In the genomic region with DNA sequence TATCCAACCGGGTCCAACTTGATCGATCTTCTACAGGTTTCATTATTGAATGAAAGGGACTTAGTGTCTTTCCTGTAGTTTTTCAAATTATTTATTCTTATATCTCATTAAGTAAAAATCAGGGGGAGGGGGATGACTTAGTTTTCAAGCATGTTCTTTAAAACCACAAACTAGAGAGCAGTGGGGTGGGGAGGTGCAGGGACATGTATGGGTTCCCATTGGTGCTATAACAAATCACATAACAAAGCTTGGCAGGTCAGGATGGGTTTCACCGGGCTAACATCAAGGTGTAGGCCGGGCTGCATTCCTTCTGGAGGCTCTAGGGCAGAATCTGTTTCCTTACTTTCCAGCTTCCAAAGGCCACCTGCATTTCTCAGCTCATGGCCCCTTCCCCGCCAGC, we compare ENCODE assay signal across 13 cellular contexts. TPM values are rescaled to one million over a fixed set of nuclear protein-coding genes. Genes with fewer than 3 reads are reported as not detected.
DNase-seq lines count a peak whose midpoint lies in the region; ATAC-seq and TF ChIP-seq lines count a peak whose summit lies in the region.
"Had no signal": no experiment of that assay in that cellular context is flagged by ENCODE, and none has a peak within 500 bp of the region (broad histone marks: within the 10 kb centered on the region; RNA-seq: fewer than 3 reads in every experiment).

No MANE protein-coding gene starts in this region.

- no peaks in the 10 kb centered on the region for H3K79me1 ChIP-seq in mesenchymal stem cell (replicated peaks; ENCODE audit: low read length, poor library complexity, severe bottlenecking)

- H4K91ac ChIP-seq in mesenchymal stem cell (ENCODE audit: low read length) = no peak overlapping the region

- H3K27me3 ChIP-seq in mesenchymal stem cell (ENCODE audit: control insufficient read depth in 1 of 2, insufficient read depth in 1 of 2, low read length in 2 of 2) = no peaks in the 10 kb centered on the region
- no peaks in the 10 kb centered on the region for H3K27me3 ChIP-seq in tibial nerve
- H3K27me3 ChIP-seq: upper lobe of left lung had no signal

- 96% methylated on average over 3 of the region's 5 CpGs for whole genome bisulfite sequencing in mesenchymal stem cell
- WGBS in tibial nerve, 2 donors = 91 to 92% methylated on average over 5 of the region's 5 CpGs

- H3K23ac ChIP-seq in mesenchymal stem cell (ENCODE audit: low read length in 2 of 2) = no peak overlapping the region

- no peak for TF ChIP-seq EP300 in tibial nerve (IDR thresholded peaks at IDR 0.05)

- no peak overlapping the region for H3K4me2 ChIP-seq in mesenchymal stem cell (ENCODE audit: low read length, poor library complexity, severe bottlenecking)

- H3K4me3 ChIP-seq in mesenchymal stem cell (ENCODE audit: insufficient read depth in 1 of 2, low read depth in 1 of 2, low read length in 2 of 2) (no peak overlapping the region), tibial nerve (no peak overlapping the region)
- H3K4me3 ChIP-seq: upper lobe of left lung had no signal

- H3K27ac ChIP-seq in mesenchymal stem cell (ENCODE audit: low read length, poor library complexity, severe bottlenecking) = peak overlapping the region; percentile 33
- peak overlapping the region; percentile 76 to 90 (median 86) for H3K27ac ChIP-seq in tibial nerve

- peak overlapping the region; percentile 58 for H3K9ac ChIP-seq in mesenchymal stem cell (ENCODE audit: low read length)

- peaks cover 42% of the 10 kb centered on the region for H3K4me1 ChIP-seq in mesenchymal stem cell (ENCODE audit: control insufficient read depth, insufficient read depth, low read depth, low read length)
- peaks cover 0 to 49% (median 29%) of the 10 kb centered on the region in 4 donors for H3K4me1 ChIP-seq in tibial nerve

- peak overlapping the region; percentile 35 for H2BK5ac ChIP-seq in mesenchymal stem cell (ENCODE audit: low read depth, low read length, poor library complexity, severe bottlenecking)

- no peak for DNase-seq in activated naive CD8-positive, alpha-beta T cell treated with anti-CD3 and anti-CD28 coated beads, Interleukin-2, amount 10 ng/mL, durations not matched to agents 7 days and 5 days
- no peak for DNase-seq in activated naive CD8-positive, alpha-beta T cell treated with anti-CD3 and anti-CD28 coated beads for 36 hours
- no peak for DNase-seq in T-cell
- no peak for DNase-seq in mesenchymal stem cell
- DNase-seq in tibial nerve (ENCODE audit: low spot score in 2 of 2) = no peak
- DNase-seq in activated CD8-positive, alpha-beta memory T cell treated with anti-CD3 and anti-CD28 coated beads, Interleukin-2, amount 10 ng/mL, durations not matched to agents 7 days and 5 days = no peak
- DNase-seq in NCI-H2081 (lab: John Stamatoyannopoulos, UW) = no peak
- DNase-seq: activated CD8-positive, alpha-beta memory T cell treated with anti-CD3 and anti-CD28 coated beads for 24 hours; NCI-H1694 treated with DMSO at 0.1 percent for 48 hours; NCI-H774; small intestine; upper lobe of left lung had no signal

- no peaks in the 10 kb centered on the region for H3K36me3 Mint-ChIP-seq in activated naive CD8-positive, alpha-beta T cell treated with anti-CD3 and anti-CD28 coated beads, Interleukin-2, amount 10 ng/mL, durations not matched to agents 7 days and 5 days
- no peaks in the 10 kb centered on the region for H3K36me3 Mint-ChIP-seq in activated naive CD8-positive, alpha-beta T cell treated with anti-CD3 and anti-CD28 coated beads for 36 hours
- no peaks in the 10 kb centered on the region for H3K36me3 Mint-ChIP-seq in T-cell
- no peaks in the 10 kb centered on the region for H3K36me3 Mint-ChIP-seq in activated CD8-positive, alpha-beta memory T cell treated with anti-CD3 and anti-CD28 coated beads, Interleukin-2, amount 10 ng/mL, durations not matched to agents 7 days and 5 days

- no peak overlapping the region for H2BK15ac ChIP-seq in mesenchymal stem cell (ENCODE audit: low read depth, poor library complexity, severe bottlenecking)

- peaks cover 43% of the 10 kb centered on the region for H3K4me1 Mint-ChIP-seq in activated naive CD8-positive, alpha-beta T cell treated with anti-CD3 and anti-CD28 coated beads, Interleukin-2, amount 10 ng/mL, durations not matched to agents 7 days and 5 days
- peaks cover 56% of the 10 kb centered on the region for H3K4me1 Mint-ChIP-seq in activated naive CD8-positive, alpha-beta T cell treated with anti-CD3 and anti-CD28 coated beads for 36 hours
- H3K4me1 Mint-ChIP-seq in T-cell = peaks cover 49 to 58% (median 57%) of the 10 kb centered on the region in 3 donors
- H3K4me1 Mint-ChIP-seq in activated CD8-positive, alpha-beta memory T cell treated with anti-CD3 and anti-CD28 coated beads, Interleukin-2, amount 10 ng/mL, durations not matched to agents 7 days and 5 days = peaks cover 56% of the 10 kb centered on the region

- H3K18ac ChIP-seq in mesenchymal stem cell (ENCODE audit: low read depth in 1 of 2, low read length in 2 of 2) = peak overlapping the region in 1 of 2 experiments; percentile 61

- no peaks in the 10 kb centered on the region for H3K36me3 ChIP-seq in mesenchymal stem cell (ENCODE audit: control insufficient read depth in 1 of 2, insufficient read depth in 2 of 2, low read depth in 1 of 2, low read length in 2 of 2)
- no peaks in the 10 kb centered on the region for H3K36me3 ChIP-seq in tibial nerve
- H3K36me3 ChIP-seq: upper lobe of left lung had no signal

- H4K8ac ChIP-seq in mesenchymal stem cell (ENCODE audit: low read length) = no peak overlapping the region

- H2AK5ac ChIP-seq in mesenchymal stem cell (ENCODE audit: low read length, severe bottlenecking) = peak overlapping the region; percentile 82

- ATAC-seq in activated naive CD8-positive, alpha-beta T cell treated with anti-CD3 and anti-CD28 coated beads, Interleukin-2, amount 10 ng/mL, durations not matched to agents 7 days and 5 days (ENCODE audit: low read depth) = no peak
- ATAC-seq in T-cell (replicated peaks in 1 of 4) (no peak), HG03025 (IDR thresholded peaks at IDR 0.05; ENCODE audit: low FRiP score, unreplicated experiment) (no peak)
- ATAC-seq in activated CD8-positive, alpha-beta memory T cell treated with anti-CD3 and anti-CD28 coated beads, Interleukin-2, amount 10 ng/mL, durations not matched to agents 7 days and 5 days = no peak

- no peak overlapping the region for H2BK120ac ChIP-seq in mesenchymal stem cell (ENCODE audit: low read depth, low read length)

- H3K9me3 Mint-ChIP-seq in activated naive CD8-positive, alpha-beta T cell treated with anti-CD3 and anti-CD28 coated beads, Interleukin-2, amount 10 ng/mL, durations not matched to agents 7 days and 5 days = no peaks in the 10 kb centered on the region
- no peaks in the 10 kb centered on the region for H3K9me3 Mint-ChIP-seq in activated naive CD8-positive, alpha-beta T cell treated with anti-CD3 and anti-CD28 coated beads for 36 hours
- no peaks in the 10 kb centered on the region for H3K9me3 Mint-ChIP-seq in T-cell
- no peaks in the 10 kb centered on the region for H3K9me3 Mint-ChIP-seq in activated CD8-positive, alpha-beta memory T cell treated with anti-CD3 and anti-CD28 coated beads, Interleukin-2, amount 10 ng/mL, durations not matched to agents 7 days and 5 days (ENCODE audit: low read depth)

- no peak overlapping the region for H3K14ac ChIP-seq in mesenchymal stem cell (ENCODE audit: low read length in 2 of 2)

- no peak for TF ChIP-seq CTCF in tibial nerve (IDR thresholded peaks at IDR 0.05)

- POLR2A ChIA-PET in activated naive CD8-positive, alpha-beta T cell treated with anti-CD3 and anti-CD28 coated beads, Interleukin-2, amount 10 ng/mL, durations not matched to agents 7 days and 5 days (lab: Charles Lee) = interaction anchor here (1.6 to 6.0 kb wide), 3 partner anchors 32 to 39 kb away, joined by 6 to 49 read pairs (median 6); a partner anchor contains a TSS
- POLR2A ChIA-PET in T-cell (lab: Charles Lee) = interaction anchor here in 1 of 2 donors (0.5 kb wide), 1 partner anchor 602 kb away, joined by 4 read pairs; no protein-coding TSS in a partner anchor

- H3K4me3 Mint-ChIP-seq in activated naive CD8-positive, alpha-beta T cell treated with anti-CD3 and anti-CD28 coated beads, Interleukin-2, amount 10 ng/mL, durations not matched to agents 7 days and 5 days = no peak overlapping the region
- no peak overlapping the region for H3K4me3 Mint-ChIP-seq in activated naive CD8-positive, alpha-beta T cell treated with anti-CD3 and anti-CD28 coated beads for 36 hours
- no peak overlapping the region for H3K4me3 Mint-ChIP-seq in T-cell
- H3K4me3 Mint-ChIP-seq in activated CD8-positive, alpha-beta memory T cell treated with anti-CD3 and anti-CD28 coated beads, Interleukin-2, amount 10 ng/mL, durations not matched to agents 7 days and 5 days = no peak overlapping the region

- peak overlapping the region; percentile 14 for H3K27ac Mint-ChIP-seq in activated naive CD8-positive, alpha-beta T cell treated with anti-CD3 and anti-CD28 coated beads, Interleukin-2, amount 10 ng/mL, durations not matched to agents 7 days and 5 days
- no peak overlapping the region for H3K27ac Mint-ChIP-seq in activated naive CD8-positive, alpha-beta T cell treated with anti-CD3 and anti-CD28 coated beads for 36 hours
- peak overlapping the region; percentile 96 to 98 for H3K27ac Mint-ChIP-seq in T-cell
- H3K27ac Mint-ChIP-seq in activated CD8-positive, alpha-beta memory T cell treated with anti-CD3 and anti-CD28 coated beads, Interleukin-2, amount 10 ng/mL, durations not matched to agents 7 days and 5 days = no peak overlapping the region

- no peak overlapping the region for H2AFZ ChIP-seq in mesenchymal stem cell (ENCODE audit: low read depth, low read length)

- no peak for TF ChIP-seq POLR2A in tibial nerve (IDR thresholded peaks at IDR 0.05)

- no peaks in the 10 kb centered on the region for H3K9me3 ChIP-seq in mesenchymal stem cell (ENCODE audit: control insufficient read depth, low read length)
- H3K9me3 ChIP-seq in tibial nerve = no peaks in the 10 kb centered on the region
- H3K9me3 ChIP-seq: upper lobe of left lung had no signal

- H3K4ac ChIP-seq in mesenchymal stem cell (ENCODE audit: low read depth in 1 of 2, low read length in 2 of 2) = peak overlapping the region in 1 of 2 experiments; percentile 1

- CTCF ChIA-PET in T-cell (lab: Charles Lee) = interaction anchor here (1.2 to 2.9 kb wide), 5 partner anchors 10 to 45 kb away, joined by 4 to 13 read pairs (median 7); no protein-coding TSS in a partner anchor
- CTCF ChIA-PET in activated CD8-positive, alpha-beta memory T cell treated with anti-CD3 and anti-CD28 coated beads, Interleukin-2, amount 10 ng/mL, durations not matched to agents 7 days and 5 days (lab: Charles Lee) = interaction anchor here (0.7 to 19.3 kb wide), 7 partner anchors 10 to 615 kb away, joined by 3 to 332 read pairs (median 4); no protein-coding TSS in a partner anchor

- H3K27me3 Mint-ChIP-seq in activated naive CD8-positive, alpha-beta T cell treated with anti-CD3 and anti-CD28 coated beads, Interleukin-2, amount 10 ng/mL, durations not matched to agents 7 days and 5 days = no peaks in the 10 kb centered on the region
- no peaks in the 10 kb centered on the region for H3K27me3 Mint-ChIP-seq in activated naive CD8-positive, alpha-beta T cell treated with anti-CD3 and anti-CD28 coated beads for 36 hours
- H3K27me3 Mint-ChIP-seq in T-cell = no peaks in the 10 kb centered on the region
- H3K27me3 Mint-ChIP-seq in activated CD8-positive, alpha-beta memory T cell treated with anti-CD3 and anti-CD28 coated beads, Interleukin-2, amount 10 ng/mL, durations not matched to agents 7 days and 5 days = no peaks in the 10 kb centered on the region

- H2BK12ac ChIP-seq in mesenchymal stem cell (ENCODE audit: low read length in 2 of 2) = no peak overlapping the region

RNA-seq across cellular contexts. Expression of a gene that starts 32.7 kb away (rescaled TPM):
- total RNA-seq in activated naive CD8-positive, alpha-beta T cell treated with anti-CD3 and anti-CD28 coated beads, Interleukin-2, amount 10 ng/mL, durations not matched to agents 7 days and 5 days = 100 to 1,000 TPM; 276 to 280 TPM
- 100 to 1,000 TPM; 139 to 156 TPM for total RNA-seq in activated naive CD8-positive, alpha-beta T cell treated with anti-CD3 and anti-CD28 coated beads for 36 hours
- 1,000 to 10,000 TPM in 2 of 5 donors, 100 to 1,000 TPM in 3; 271 to 1,140 (median 276) TPM for total RNA-seq in T-cell
- 87.8 TPM for polyA plus RNA-seq in mesenchymal stem cell (2013, experiment 1 of 2)
- 78.4 TPM for polyA plus RNA-seq in mesenchymal stem cell (2013, experiment 2 of 2)
- 100 to 1,000 TPM; 176 to 239 (median 239) TPM for total RNA-seq in tibial nerve
- total RNA-seq in activated CD8-positive, alpha-beta memory T cell treated with anti-CD3 and anti-CD28 coated beads, Interleukin-2, amount 10 ng/mL, durations not matched to agents 7 days and 5 days = 100 to 1,000 TPM; 166 to 254 TPM

Comparison
In these comparisons a context has a peak if more than half of its experiments do, and no peak if none do; other contexts are left out.
1. H3K27ac Mint-ChIP-seq: peak in activated naive CD8-positive, alpha-beta T cell treated with anti-CD3 and anti-CD28 coated beads, Interleukin-2, amount 10 ng/mL, durations not matched to agents 7 days and 5 days (single experiment) and T-cell (2 of 2); none in activated naive CD8-positive, alpha-beta T cell treated with anti-CD3 and anti-CD28 coated beads for 36 hours (single experiment) and activated CD8-positive, alpha-beta memory T cell treated with anti-CD3 and anti-CD28 coated beads, Interleukin-2, amount 10 ng/mL, durations not matched to agents 7 days and 5 days (single experiment).